In the genomic region with DNA sequence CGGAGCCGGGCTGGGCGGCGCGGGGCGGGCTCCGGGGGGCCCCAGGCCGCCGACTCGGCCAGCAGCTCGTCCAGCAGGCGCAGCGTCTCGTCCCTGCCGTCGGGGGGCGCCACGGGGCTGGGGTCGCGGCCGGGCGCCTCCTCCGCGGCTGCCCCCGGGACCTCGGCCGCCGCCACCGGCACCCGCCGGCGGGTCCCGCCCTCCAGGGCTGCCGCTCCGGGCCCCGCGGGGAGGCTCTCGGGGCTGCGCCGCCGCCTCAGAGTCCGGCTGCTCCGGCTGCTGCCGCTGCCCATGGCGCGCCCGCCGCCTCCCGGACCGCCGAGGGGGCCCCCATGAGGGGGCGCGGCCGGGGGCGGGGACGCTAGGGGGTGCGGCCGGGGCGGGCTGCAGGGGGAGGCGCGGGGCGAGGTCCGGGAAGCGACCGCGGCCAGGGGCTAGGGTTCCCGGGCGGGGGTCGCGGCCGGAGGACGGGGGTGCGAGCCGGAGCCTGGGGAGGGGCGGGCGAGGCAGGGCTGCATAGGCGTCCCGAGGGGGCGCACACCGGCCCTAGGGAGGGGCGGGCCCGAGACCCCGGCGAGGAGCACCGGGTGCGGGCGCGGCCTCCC, we compare ENCODE assay signal across 8 cellular contexts. TPM values are rescaled to one million over a fixed set of nuclear protein-coding genes. Genes with fewer than 3 reads are reported as not detected.
DNase-seq lines count a peak whose midpoint lies in the region; TF ChIP-seq lines count a peak whose summit lies in the region.

A gene with protein sequence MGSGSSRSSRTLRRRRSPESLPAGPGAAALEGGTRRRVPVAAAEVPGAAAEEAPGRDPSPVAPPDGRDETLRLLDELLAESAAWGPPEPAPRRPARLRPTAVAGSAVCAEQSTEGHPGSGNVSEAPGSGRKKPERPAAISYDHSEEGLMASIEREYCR (minus strand): TSS at position 481 of the 605 bp plus-strand sequence. CDS start 188 bp downstream, at position 293.

- H3K27ac Mint-ChIP-seq in HFFc6: peak within 1 kb of the TSS; percentile 79
- no peak within 1 kb of the TSS for H3K27ac Mint-ChIP-seq in neural crest cell (ENCODE audit: unreplicated experiment)

- peaks cover 8 to 32% (median 17%) of the 10 kb centered on the region in 3 donors for H3K4me1 ChIP-seq in esophagus squamous epithelium

- WGBS in esophagus squamous epithelium, 2 donors: no CpG with 5 or more reads among the region's 88 CpGs

- intact Hi-C loops in esophagus squamous epithelium (cut with DNase I): loop anchor here (10.0 kb wide), 1 partner anchor 355 kb away; no protein-coding TSS in a partner anchor

- H3K27me3 Mint-ChIP-seq in HFFc6 (ENCODE audit: insufficient read depth): peaks cover 55% of the 10 kb centered on the region
- H3K27me3 Mint-ChIP-seq in neural crest cell (ENCODE audit: low read depth): peaks cover 90% of the 10 kb centered on the region

- peak within 1 kb of the TSS; percentile 84 for H3K4me3 Mint-ChIP-seq in HFFc6
- peak within 1 kb of the TSS; percentile 81 for H3K4me3 Mint-ChIP-seq in neural crest cell

- TF ChIP-seq CTCF in HFFc6 (IDR thresholded peaks at IDR 0.05): no peak
- TF ChIP-seq CTCF in esophagus squamous epithelium (IDR thresholded peaks at IDR 0.05): peak in 2 of 6 experiments; percentile 13 to 20
- TF ChIP-seq CTCF in neural crest cell (conservative IDR thresholded peaks at IDR 0.05): peak; percentile 15

- peak within 1 kb of the TSS; percentile 44 to 73 (median 54) for H3K4me3 ChIP-seq in esophagus squamous epithelium

- DNase-seq in NCI-H345 (lab: John Stamatoyannopoulos, UW) (peak; percentile 41), NCI-H345 treated with DMSO at 0.1 percent for 48 hours (lab: John Stamatoyannopoulos, UW; ENCODE audit: unreplicated experiment) (no peak), HFFc6 (no peak), SW480 (ENCODE audit: low spot score) (peak; percentile 35), esophagus squamous epithelium (lab: John Stamatoyannopoulos, UW) (no peak), neural crest cell (ENCODE audit: low read depth, low spot score) (peak; percentile 26), NCI-H128 (lab: John Stamatoyannopoulos, UW; ENCODE audit: unreplicated experiment) (no peak), NOMO-1 treated with DMSO at 0.1 percent for 48 hours (lab: John Stamatoyannopoulos, UW; ENCODE audit: unreplicated experiment) (no peak)

- H3K27ac ChIP-seq in esophagus squamous epithelium: peak within 1 kb of the TSS; percentile 49 to 89 (median 76)

- H3K9me3 ChIP-seq in esophagus squamous epithelium: no peaks in the 10 kb centered on the region

- peaks cover 3 to 99% (median 10%) of the 10 kb centered on the region in 4 donors for H3K27me3 ChIP-seq in esophagus squamous epithelium

- H3K4me1 Mint-ChIP-seq in HFFc6 (ENCODE audit: low read depth): peaks cover 28% of the 10 kb centered on the region
- peaks cover 4% of the 10 kb centered on the region for H3K4me1 Mint-ChIP-seq in neural crest cell

- H3K36me3 Mint-ChIP-seq in HFFc6 (ENCODE audit: low read depth): no peaks in the 10 kb centered on the region; the same call in 1 of the 2 replicates
- no peaks in the 10 kb centered on the region for H3K36me3 Mint-ChIP-seq in neural crest cell (ENCODE audit: low read depth)

- H3K36me3 ChIP-seq in esophagus squamous epithelium: no peaks in the 10 kb centered on the region

- no peaks in the 10 kb centered on the region for H3K9me3 Mint-ChIP-seq in HFFc6
- H3K9me3 Mint-ChIP-seq in neural crest cell: no peaks in the 10 kb centered on the region

- TF ChIP-seq POLR2A in esophagus squamous epithelium (IDR thresholded peaks at IDR 0.05): no peak

RNA-seq across cellular contexts. Expression of the gene that starts here (rescaled TPM):
- total RNA-seq in HFFc6 (2021; fragmentation: NEBNext Ultra II Directional; extraction: Animal tissue kit (Norgen Biotek cat#: 25700)): 1 to 10 TPM in 4 of 6 experiments, under 1 TPM in 2; 0.24 to 2.0 (median 1.4) TPM
- total RNA-seq in esophagus squamous epithelium (1 to 10 TPM in 2 of 4 donors, under 1 TPM in 2; 0.09 to 2.5 (median 0.80) TPM), neural crest cell (not detected in 2 replicates)

Comparison
In these comparisons a context has a peak if more than half of its experiments do, and no peak if none do; other contexts are left out.
1. DNase-seq: peak in NCI-H345 (single experiment) and SW480 (single experiment); none in NCI-H345 treated with DMSO at 0.1 percent for 48 hours (single experiment), HFFc6 (single experiment), esophagus squamous epithelium (single experiment), NCI-H128 (single experiment) and NOMO-1 treated with DMSO at 0.1 percent for 48 hours (single experiment).
2. Peak in DNase-seq in neural crest cell; RNA of the gene not detected or under 1 TPM.